Comparison of ENCODE assay signal across 8 cellular contexts in the genomic region with DNA sequence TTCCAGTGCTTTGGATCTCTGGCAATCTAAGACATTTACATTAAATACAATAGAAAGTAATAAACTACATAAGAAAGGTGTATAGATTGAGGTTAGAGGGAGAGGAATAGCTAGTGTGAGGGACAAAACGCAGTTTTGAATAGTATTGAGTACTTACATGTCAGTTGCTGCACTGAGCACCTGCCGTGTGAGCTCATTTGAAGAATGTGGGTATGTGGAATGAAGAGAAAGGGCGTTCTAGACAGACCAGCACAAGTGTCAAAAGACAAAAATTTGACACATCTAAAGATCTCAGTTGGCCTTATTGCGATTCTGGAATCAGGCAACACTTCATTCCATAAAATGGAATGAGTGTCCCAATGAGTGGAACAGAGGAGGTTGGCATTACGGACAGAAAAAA. TPM values are rescaled to one million over a fixed set of nuclear protein-coding genes. Genes with fewer than 3 reads are reported as not detected.
A peak's percentile ranks its signal among the peaks of the same experiment; 100 is the strongest.
DNase-seq lines count a peak whose midpoint lies in the region; ATAC-seq and TF ChIP-seq lines count a peak whose summit lies in the region.

No MANE protein-coding gene starts in this region.

- H3K9me3 ChIP-seq in Panc1 (ENCODE audit: control insufficient read depth, insufficient read depth, low read depth, low read length): no peaks in the 10 kb centered on the region

- H3K27me3 Mint-ChIP-seq in endothelial cell (ENCODE audit: unreplicated experiment) (peaks cover 4% of the 10 kb centered on the region), progenitor cell of endocrine pancreas (no peaks in the 10 kb centered on the region)

- intact Hi-C loops in Panc1 (cut with micrococcal nuclease; ENCODE audit: unreplicated experiment): no loop called here

- H3K27me3 ChIP-seq in Panc1 (ENCODE audit: control insufficient read depth, insufficient read depth, low read length): no peaks in the 10 kb centered on the region

- no peaks in the 10 kb centered on the region for H3K36me3 Mint-ChIP-seq in endothelial cell (ENCODE audit: low read depth, unreplicated experiment)
- peaks cover 4% of the 10 kb centered on the region for H3K36me3 Mint-ChIP-seq in progenitor cell of endocrine pancreas (ENCODE audit: insufficient read depth)

- ATAC-seq in Panc1: no peak
- ATAC-seq in GM18873 (IDR thresholded peaks at IDR 0.05; ENCODE audit: low FRiP score, unreplicated experiment): no peak

- POLR2A ChIA-PET in Panc1 (lab: Charles Lee): interaction anchor here (0.7 to 0.9 kb wide), 3 partner anchors 12 to 100 kb away, joined by 3 read pairs; no protein-coding TSS in a partner anchor

- TF ChIP-seq CTCF in GM13977 (IDR thresholded peaks at IDR 0.05; ENCODE audit: extremely low read depth, insufficient read depth, missing control alignments): no peak
- TF ChIP-seq CTCF in Panc1 (IDR thresholded peaks at IDR 0.05): no peak
- TF ChIP-seq CTCF in endothelial cell (IDR thresholded peaks at IDR 0.05; ENCODE audit: unreplicated experiment): no peak
- no peak for TF ChIP-seq CTCF in progenitor cell of endocrine pancreas (IDR thresholded peaks at IDR 0.05; ENCODE audit: unreplicated experiment)

- H3K27ac Mint-ChIP-seq in endothelial cell (ENCODE audit: unreplicated experiment) (no peak overlapping the region), progenitor cell of endocrine pancreas (peak overlapping the region; percentile 99)

- peaks cover 30% of the 10 kb centered on the region for H3K4me1 ChIP-seq in Panc1 (ENCODE audit: control insufficient read depth, insufficient read depth, low read length)

- in situ Hi-C loops in GM13977 (cut with MboI; ENCODE audit: low pct_unique_long_range_greater_than_20kb, low sequenced_read_pairs, unreplicated experiment) (no loop called here), Panc1 (cut with HindIII; ENCODE audit: low pct_unique_long_range_greater_than_20kb, low sequenced_read_pairs) (no loop called here)

- CTCF ChIA-PET in Panc1 (lab: Charles Lee): no interaction called here

- peak overlapping the region; percentile 99 for H3K27ac ChIP-seq in Panc1 (ENCODE audit: low read length)

- peak; percentile 20 for DNase-seq in GM13977 (ENCODE audit: low spot score)
- DNase-seq in Panc1 (ENCODE audit: low read depth, low spot score): no peak
- no peak for DNase-seq in endothelial cell (ENCODE audit: low spot score)
- DNase-seq in progenitor cell of endocrine pancreas (ENCODE audit: low spot score, unreplicated experiment): no peak
- DNase-seq in HPDE6-E6E7 (ENCODE audit: extremely low spot score): no peak
- no peak for DNase-seq in D341Med (ENCODE audit: low spot score)
- DNase-seq in globus pallidus (ENCODE audit: low spot score): no peak

- BruUV-seq in Panc1 (replicated peaks; lab: Mats Ljungman, UMichigan): no TSS peak

- H3K9me3 Mint-ChIP-seq in endothelial cell (ENCODE audit: unreplicated experiment): no peaks in the 10 kb centered on the region
- no peaks in the 10 kb centered on the region for H3K9me3 Mint-ChIP-seq in progenitor cell of endocrine pancreas (ENCODE audit: low read depth)

- peak overlapping the region; percentile 94 to 97 for H3K4me3 ChIP-seq in Panc1 (ENCODE audit: low read depth in 2 of 2, low read length in 2 of 2)

- H3K4me3 Mint-ChIP-seq in endothelial cell (ENCODE audit: unreplicated experiment) (peak overlapping the region; percentile 99), progenitor cell of endocrine pancreas (ENCODE audit: low read depth) (peak overlapping the region; percentile 98)

- peaks cover 22% of the 10 kb centered on the region for H3K4me1 Mint-ChIP-seq in endothelial cell (ENCODE audit: unreplicated experiment)
- peaks cover 25% of the 10 kb centered on the region for H3K4me1 Mint-ChIP-seq in progenitor cell of endocrine pancreas (ENCODE audit: low read depth)

- H3K36me3 ChIP-seq in Panc1 (ENCODE audit: control insufficient read depth, insufficient read depth, low read length): peaks cover 16% of the 10 kb centered on the region

RNA-seq across cellular contexts. Expression of a gene that starts 0.8 kb away (rescaled TPM):
- total RNA-seq in Panc1 (2021; ENCODE audit: unreplicated experiment) (66.2 TPM), endothelial cell (ENCODE audit: unreplicated experiment) (42.2 TPM), progenitor cell of endocrine pancreas (84.8 and 85.1 TPM in 2 replicates)
- 25.3 TPM for polyA plus RNA-seq in Panc1 (2012; ENCODE audit: insufficient read length)
